8 cellular contexts compared by ENCODE assay signal in the genomic region with DNA sequence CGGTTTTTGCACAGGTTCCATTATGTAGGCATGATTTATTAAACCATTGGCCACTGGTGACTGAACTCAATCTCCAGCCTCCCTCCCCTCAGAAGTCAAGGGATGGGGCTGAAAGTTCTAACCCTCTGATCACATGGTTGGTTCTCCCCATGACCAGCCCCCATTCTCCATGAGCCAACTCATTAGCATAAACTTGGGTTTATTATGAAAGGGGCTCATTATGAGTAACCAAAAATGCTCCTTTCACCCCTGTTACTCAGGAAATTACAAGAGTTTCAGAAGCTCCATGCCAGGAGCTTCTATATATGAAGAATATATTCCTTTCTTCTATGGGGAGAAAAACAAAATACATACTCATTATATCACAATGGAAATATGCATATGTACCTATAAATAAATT.
"Had no signal": no experiment of that assay in that cellular context is flagged by ENCODE, and none has a peak within 500 bp of the region (broad histone marks: within the 10 kb centered on the region; RNA-seq: fewer than 3 reads in every experiment).

No MANE protein-coding gene starts in this region.

- DNase-seq: GM23248, GOT3, H7, HCEC 1CT, HFFc6 had no signal

- H3K9ac ChIP-seq: GM23248 had no signal

- H3K27ac Mint-ChIP-seq: GM23338, HFFc6 had no signal

- H3K27ac ChIP-seq: GM23248 had no signal

- H3K4me2 ChIP-seq: GM23338 had no signal

- H3K4me3 Mint-ChIP-seq: GM23338, HFFc6 had no signal

- H3K9me3 ChIP-seq: HAP-1 had no signal

- H2AFZ ChIP-seq: GM23248, GM23338 had no signal

- H3K4me1 ChIP-seq: HAP-1 had no signal

- ATAC-seq: GM23338, HCT116 had no signal

- H3K4me1 Mint-ChIP-seq: GM23338 had no signal
